1 cellular context compared by ENCODE assay signal in genomic region chr9:19925674-19926503, GRCh38.
A peak's percentile ranks its signal among the peaks of the same experiment; 100 is the strongest.
TF ChIP-seq lines count a peak whose summit lies in the region.

No MANE protein-coding gene starts in this region.

TF ChIP-seq in HepG2, 621 proteins besides CTCF, POLR2A, EP300 and RAD21 (continued from another document and continues in another):
- TF ChIP-seq CBX5 (CRISPR knock-in tag; IDR thresholded peaks at IDR 0.05; ENCODE audit: borderline replicate concordance) (no peak), IKZF1 (IDR thresholded peaks at IDR 0.05) (no peak), LCORL (IDR thresholded peaks at IDR 0.05) (no peak), LCORL (CRISPR knock-in tag; IDR thresholded peaks at IDR 0.05) (no peak), ZNF501 (CRISPR knock-in tag; IDR thresholded peaks at IDR 0.05) (0 out of 2 replicates have a peak, but pooled peaks have one; percentile 24), SMARCE1 (IDR thresholded peaks at IDR 0.05; ENCODE audit: borderline replicate concordance) (no peak), SMC3 (IDR thresholded peaks at IDR 0.05; ENCODE audit: low read length) (peak; percentile 93), PBX3 (CRISPR knock-in tag; IDR thresholded peaks at IDR 0.05; ENCODE audit: borderline replicate concordance) (no peak), HCFC1 (IDR thresholded peaks at IDR 0.05; ENCODE audit: low read depth, low read length) (no peak), NPAS2 (CRISPR knock-in tag; IDR thresholded peaks at IDR 0.05; ENCODE audit: borderline replicate concordance) (no peak), ZNF124 (CRISPR knock-in tag; IDR thresholded peaks at IDR 0.05) (no peak), CBX1 (IDR thresholded peaks at IDR 0.05; ENCODE audit: low read depth) (no peak), FLYWCH1 (CRISPR knock-in tag; IDR thresholded peaks at IDR 0.05) (no peak), HOXA3 (CRISPR knock-in tag; IDR thresholded peaks at IDR 0.05) (peak; percentile 27; the same call in 1 of the 2 replicates), ZNF883 (CRISPR knock-in tag; IDR thresholded peaks at IDR 0.05; ENCODE audit: not compliant biosample characterization) (no peak), SMAD3 (CRISPR knock-in tag; IDR thresholded peaks at IDR 0.05) (no peak), PATZ1 (CRISPR knock-in tag; IDR thresholded peaks at IDR 0.05) (0 out of 2 replicates have a peak, but pooled peaks have one; percentile 15), EHMT2 (IDR thresholded peaks at IDR 0.05; ENCODE audit: borderline replicate concordance, low read depth, low read length) (no peak), KDM4B (CRISPR knock-in tag; IDR thresholded peaks at IDR 0.05) (no peak), ZNF710 (CRISPR knock-in tag; IDR thresholded peaks at IDR 0.05; ENCODE audit: borderline replicate concordance) (peak; percentile 64; the same call in 1 of the 2 replicates), RBFOX2 (IDR thresholded peaks at IDR 0.05; ENCODE audit: low read depth, low read length) (no peak), HOXA9 (CRISPR knock-in tag; IDR thresholded peaks at IDR 0.05; ENCODE audit: borderline replicate concordance) (no peak), TCF7 (IDR thresholded peaks at IDR 0.05; ENCODE audit: low read depth) (no peak), ZNF335 (CRISPR knock-in tag; IDR thresholded peaks at IDR 0.05) (no peak), FOXA1 (IDR thresholded peaks at IDR 0.05) (no peak), FOXA1 (CRISPR knock-in tag; IDR thresholded peaks at IDR 0.05) (no peak), ZNF3 (CRISPR knock-in tag; IDR thresholded peaks at IDR 0.05) (no peak), ZFX (CRISPR knock-in tag; IDR thresholded peaks at IDR 0.05; ENCODE audit: low read depth) (no peak), IKZF4 (CRISPR knock-in tag; IDR thresholded peaks at IDR 0.05; ENCODE audit: borderline replicate concordance, low read depth, not compliant biosample characterization) (no peak), NCOA1 (CRISPR knock-in tag; IDR thresholded peaks at IDR 0.05) (no peak), ARID5B (CRISPR knock-in tag; IDR thresholded peaks at IDR 0.05) (0 out of 2 replicates have a peak, but pooled peaks have one; percentile 33), MAFG (CRISPR knock-in tag; IDR thresholded peaks at IDR 0.05) (no peak), MED1 (CRISPR knock-in tag; IDR thresholded peaks at IDR 0.05) (0 out of 2 replicates have a peak, but pooled peaks have one; percentile 13), CENPBD1 (CRISPR knock-in tag; IDR thresholded peaks at IDR 0.05; ENCODE audit: borderline replicate concordance, low read depth) (no peak)
- TF ChIP-seq, protein P1, sequence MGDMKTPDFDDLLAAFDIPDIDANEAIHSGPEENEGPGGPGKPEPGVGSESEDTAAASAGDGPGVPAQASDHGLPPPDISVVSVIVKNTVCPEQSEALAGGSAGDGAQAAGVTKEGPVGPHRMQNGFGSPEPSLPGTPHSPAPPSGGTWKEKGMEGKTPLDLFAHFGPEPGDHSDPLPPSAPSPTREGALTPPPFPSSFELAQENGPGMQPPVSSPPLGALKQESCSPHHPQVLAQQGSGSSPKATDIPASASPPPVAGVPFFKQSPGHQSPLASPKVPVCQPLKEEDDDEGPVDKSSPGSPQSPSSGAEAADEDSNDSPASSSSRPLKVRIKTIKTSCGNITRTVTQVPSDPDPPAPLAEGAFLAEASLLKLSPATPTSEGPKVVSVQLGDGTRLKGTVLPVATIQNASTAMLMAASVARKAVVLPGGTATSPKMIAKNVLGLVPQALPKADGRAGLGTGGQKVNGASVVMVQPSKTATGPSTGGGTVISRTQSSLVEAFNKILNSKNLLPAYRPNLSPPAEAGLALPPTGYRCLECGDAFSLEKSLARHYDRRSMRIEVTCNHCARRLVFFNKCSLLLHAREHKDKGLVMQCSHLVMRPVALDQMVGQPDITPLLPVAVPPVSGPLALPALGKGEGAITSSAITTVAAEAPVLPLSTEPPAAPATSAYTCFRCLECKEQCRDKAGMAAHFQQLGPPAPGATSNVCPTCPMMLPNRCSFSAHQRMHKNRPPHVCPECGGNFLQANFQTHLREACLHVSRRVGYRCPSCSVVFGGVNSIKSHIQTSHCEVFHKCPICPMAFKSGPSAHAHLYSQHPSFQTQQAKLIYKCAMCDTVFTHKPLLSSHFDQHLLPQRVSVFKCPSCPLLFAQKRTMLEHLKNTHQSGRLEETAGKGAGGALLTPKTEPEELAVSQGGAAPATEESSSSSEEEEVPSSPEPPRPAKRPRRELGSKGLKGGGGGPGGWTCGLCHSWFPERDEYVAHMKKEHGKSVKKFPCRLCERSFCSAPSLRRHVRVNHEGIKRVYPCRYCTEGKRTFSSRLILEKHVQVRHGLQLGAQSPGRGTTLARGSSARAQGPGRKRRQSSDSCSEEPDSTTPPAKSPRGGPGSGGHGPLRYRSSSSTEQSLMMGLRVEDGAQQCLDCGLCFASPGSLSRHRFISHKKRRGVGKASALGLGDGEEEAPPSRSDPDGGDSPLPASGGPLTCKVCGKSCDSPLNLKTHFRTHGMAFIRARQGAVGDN (CRISPR knock-in tag; IDR thresholded peaks at IDR 0.05) = no peak
- TF ChIP-seq, protein P2, sequence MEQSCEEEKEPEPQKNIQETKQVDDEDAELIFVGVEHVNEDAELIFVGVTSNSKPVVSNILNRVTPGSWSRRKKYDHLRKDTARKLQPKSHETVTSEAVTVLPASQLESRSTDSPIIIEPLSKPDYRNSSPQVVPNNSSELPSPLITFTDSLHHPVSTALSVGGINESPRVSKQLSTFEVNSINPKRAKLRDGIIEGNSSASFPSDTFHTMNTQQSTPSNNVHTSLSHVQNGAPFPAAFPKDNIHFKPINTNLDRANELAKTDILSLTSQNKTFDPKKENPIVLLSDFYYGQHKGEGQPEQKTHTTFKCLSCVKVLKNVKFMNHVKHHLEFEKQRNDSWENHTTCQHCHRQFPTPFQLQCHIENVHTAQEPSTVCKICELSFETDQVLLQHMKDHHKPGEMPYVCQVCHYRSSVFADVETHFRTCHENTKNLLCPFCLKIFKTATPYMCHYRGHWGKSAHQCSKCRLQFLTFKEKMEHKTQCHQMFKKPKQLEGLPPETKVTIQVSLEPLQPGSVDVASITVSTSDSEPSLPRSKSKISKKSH (CRISPR knock-in tag; IDR thresholded peaks at IDR 0.05; ENCODE audit: borderline replicate concordance) = no peak
- TF ChIP-seq, protein P3, sequence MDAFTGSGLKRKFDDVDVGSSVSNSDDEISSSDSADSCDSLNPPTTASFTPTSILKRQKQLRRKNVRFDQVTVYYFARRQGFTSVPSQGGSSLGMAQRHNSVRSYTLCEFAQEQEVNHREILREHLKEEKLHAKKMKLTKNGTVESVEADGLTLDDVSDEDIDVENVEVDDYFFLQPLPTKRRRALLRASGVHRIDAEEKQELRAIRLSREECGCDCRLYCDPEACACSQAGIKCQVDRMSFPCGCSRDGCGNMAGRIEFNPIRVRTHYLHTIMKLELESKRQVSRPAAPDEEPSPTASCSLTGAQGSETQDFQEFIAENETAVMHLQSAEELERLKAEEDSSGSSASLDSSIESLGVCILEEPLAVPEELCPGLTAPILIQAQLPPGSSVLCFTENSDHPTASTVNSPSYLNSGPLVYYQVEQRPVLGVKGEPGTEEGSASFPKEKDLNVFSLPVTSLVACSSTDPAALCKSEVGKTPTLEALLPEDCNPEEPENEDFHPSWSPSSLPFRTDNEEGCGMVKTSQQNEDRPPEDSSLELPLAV (CRISPR knock-in tag; conservative IDR thresholded peaks at IDR 0.05; ENCODE audit: low read depth) = no peak
- TF ChIP-seq, protein P4, sequence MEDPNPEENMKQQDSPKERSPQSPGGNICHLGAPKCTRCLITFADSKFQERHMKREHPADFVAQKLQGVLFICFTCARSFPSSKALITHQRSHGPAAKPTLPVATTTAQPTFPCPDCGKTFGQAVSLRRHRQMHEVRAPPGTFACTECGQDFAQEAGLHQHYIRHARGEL (CRISPR knock-in tag; IDR thresholded peaks at IDR 0.05) = no peak
- TF ChIP-seq, protein P5, sequence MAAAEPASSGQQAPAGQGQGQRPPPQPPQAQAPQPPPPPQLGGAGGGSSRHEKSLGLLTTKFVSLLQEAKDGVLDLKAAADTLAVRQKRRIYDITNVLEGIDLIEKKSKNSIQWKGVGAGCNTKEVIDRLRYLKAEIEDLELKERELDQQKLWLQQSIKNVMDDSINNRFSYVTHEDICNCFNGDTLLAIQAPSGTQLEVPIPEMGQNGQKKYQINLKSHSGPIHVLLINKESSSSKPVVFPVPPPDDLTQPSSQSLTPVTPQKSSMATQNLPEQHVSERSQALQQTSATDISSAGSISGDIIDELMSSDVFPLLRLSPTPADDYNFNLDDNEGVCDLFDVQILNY (CRISPR knock-in tag; conservative IDR thresholded peaks at IDR 0.05) = no peak
